8 cellular contexts compared by ENCODE assay signal in genomic region chr3:197959891-197960693, GRCh38. TPM values are rescaled to one million over a fixed set of nuclear protein-coding genes. Genes with fewer than 3 reads are reported as not detected.
DNase-seq lines count a peak whose midpoint lies in the region; ATAC-seq and TF ChIP-seq lines count a peak whose summit lies in the region.

LMLN (plus strand) TSS chr3:197960217; CDS start chr3:197960246, 29 bp downstream.

- peak; percentile 94 to 99 (median 94) for ATAC-seq in natural killer cell

- peak within 1 kb of the TSS; percentile 62 for H3K4me3 ChIP-seq in LNCaP clone FGC (ENCODE audit: low read depth, low read length)
- peak within 1 kb of the TSS; percentile 89 for H3K4me3 ChIP-seq in fibroblast of mammary gland (ENCODE audit: control insufficient read depth, low read depth, low read length)

- DNase-seq in EL (peak; percentile 97), H4 (ENCODE audit: low spot score) (peak; percentile 99), LNCaP clone FGC (ENCODE audit: low read depth) (peak; percentile 91), RPMI8226 (peak; percentile 98), fibroblast of mammary gland (ENCODE audit: low read depth) (peak; percentile 95), natural killer cell (peak; percentile 95)
- DNase-seq in activated T-helper 2 cell treated with anti-CD3 and anti-CD28 coated beads, Interferon-gamma antibody, Interleukin-2, Interleukin-4, amounts not matched to agents 10 μg/mL and 5 μg/mL and 100 μg/mL, durations not matched to agents 14 hours and 24 hours and 36 hours (ENCODE audit: low spot score), result peak; percentile 95
- DNase-seq in stimulated activated naive CD4-positive, alpha-beta T cell (lab: John Stamatoyannopoulos, UW), result peak; percentile 90 to 94 (median 92)

- H3K4me1 Mint-ChIP-seq in activated T-helper 2 cell treated with anti-CD3 and anti-CD28 coated beads, Interferon-gamma antibody, Interleukin-2, Interleukin-4, amounts not matched to agents 10 μg/mL and 5 μg/mL and 100 μg/mL, durations not matched to agents 14 hours and 24 hours and 36 hours (ENCODE audit: low read depth), result peaks cover 39% of the 10 kb centered on the region
- H3K4me1 Mint-ChIP-seq in natural killer cell, result peaks cover 40 to 49% of the 10 kb centered on the region in 2 donors

- peaks cover 40% of the 10 kb centered on the region for H3K36me3 Mint-ChIP-seq in activated T-helper 2 cell treated with anti-CD3 and anti-CD28 coated beads, Interferon-gamma antibody, Interleukin-2, Interleukin-4, amounts not matched to agents 10 μg/mL and 5 μg/mL and 100 μg/mL, durations not matched to agents 14 hours and 24 hours and 36 hours (ENCODE audit: low read depth)
- no peaks in the 10 kb centered on the region for H3K36me3 Mint-ChIP-seq in natural killer cell

- H3K27me3 Mint-ChIP-seq in activated T-helper 2 cell treated with anti-CD3 and anti-CD28 coated beads, Interferon-gamma antibody, Interleukin-2, Interleukin-4, amounts not matched to agents 10 μg/mL and 5 μg/mL and 100 μg/mL, durations not matched to agents 14 hours and 24 hours and 36 hours (ENCODE audit: low read depth), result peaks cover 2% of the 10 kb centered on the region
- H3K27me3 Mint-ChIP-seq in natural killer cell (ENCODE audit: low read depth in 2 of 2), result no peaks in the 10 kb centered on the region

- no peaks in the 10 kb centered on the region for H3K9me3 Mint-ChIP-seq in activated T-helper 2 cell treated with anti-CD3 and anti-CD28 coated beads, Interferon-gamma antibody, Interleukin-2, Interleukin-4, amounts not matched to agents 10 μg/mL and 5 μg/mL and 100 μg/mL, durations not matched to agents 14 hours and 24 hours and 36 hours
- no peaks in the 10 kb centered on the region for H3K9me3 Mint-ChIP-seq in natural killer cell

- intact Hi-C loops in activated T-helper 2 cell treated with anti-CD3 and anti-CD28 coated beads, Interferon-gamma antibody, Interleukin-2, Interleukin-4, amounts not matched to agents 10 μg/mL and 5 μg/mL and 100 μg/mL, durations not matched to agents 14 hours and 24 hours and 36 hours (cut with micrococcal nuclease), result loop anchor here (1.0 to 5.0 kb wide), 6 partner anchors 10 to 208 kb away; partner anchors contain the start of genes LRCH3 and RPL35A
- intact Hi-C loops in natural killer cell (cut with micrococcal nuclease), result loop anchor here (1.0 kb wide), 1 partner anchor 10 kb away; the partner anchor contains the start of gene RPL35A

- no peak for TF ChIP-seq CTCF in LNCaP clone FGC (IDR thresholded peaks at IDR 0.05; ENCODE audit: control insufficient read depth, extremely low read depth, insufficient read depth)
- TF ChIP-seq CTCF in fibroblast of mammary gland (conservative IDR thresholded peaks at IDR 0.05; ENCODE audit: control insufficient read depth, insufficient read depth, low read depth, low read length), result no peak
- TF ChIP-seq CTCF in natural killer cell (IDR thresholded peaks at IDR 0.05), result no peak

- peak within 1 kb of the TSS; percentile 88 for H3K4me3 Mint-ChIP-seq in activated T-helper 2 cell treated with anti-CD3 and anti-CD28 coated beads, Interferon-gamma antibody, Interleukin-2, Interleukin-4, amounts not matched to agents 10 μg/mL and 5 μg/mL and 100 μg/mL, durations not matched to agents 14 hours and 24 hours and 36 hours (ENCODE audit: low read depth)
- peak within 1 kb of the TSS; percentile 91 for H3K4me3 Mint-ChIP-seq in natural killer cell

- peak within 1 kb of the TSS; percentile 92 for H3K27ac Mint-ChIP-seq in activated T-helper 2 cell treated with anti-CD3 and anti-CD28 coated beads, Interferon-gamma antibody, Interleukin-2, Interleukin-4, amounts not matched to agents 10 μg/mL and 5 μg/mL and 100 μg/mL, durations not matched to agents 14 hours and 24 hours and 36 hours
- H3K27ac Mint-ChIP-seq in natural killer cell, result peak within 1 kb of the TSS; percentile 90 to 93

RNA-seq across cellular contexts. Expression of gene LMLN, which starts in this region (rescaled TPM):
- total RNA-seq in H4 (2014; rRNA removed; shearing (Covaris generic)), result 5.5 and 6.1 TPM in 2 replicates
- total RNA-seq in activated T-helper 2 cell treated with anti-CD3 and anti-CD28 coated beads, Interferon-gamma antibody, Interleukin-2, Interleukin-4, amounts not matched to agents 10 μg/mL and 5 μg/mL and 100 μg/mL, durations not matched to agents 14 hours and 24 hours and 36 hours, result 4.3 and 4.4 TPM in 2 replicates
- total RNA-seq in natural killer cell, result 1 to 10 TPM; 2.3 to 4.5 (median 4.0) TPM

Comparison
In these comparisons a context has a peak if more than half of its experiments do, and no peak if none do; other contexts are left out.
1. Peak in every context shown above with its lines: DNase-seq, ATAC-seq and H3K4me3 ChIP-seq.